In genomic region chr6:139375239-139376053, GRCh38 we compare ENCODE assay signal across 8 cellular contexts. TPM values are rescaled to one million over a fixed set of nuclear protein-coding genes. Genes with fewer than 3 reads are reported as not detected.
A peak's percentile ranks its signal among the peaks of the same experiment; 100 is the strongest.
DNase-seq lines count a peak whose midpoint lies in the region; ATAC-seq and TF ChIP-seq lines count a peak whose summit lies in the region.

No MANE protein-coding gene starts in this region.

- H3K27ac Mint-ChIP-seq in activated CD4-positive, alpha-beta T cell treated with anti-CD3 and anti-CD28 coated beads, Interleukin-2, amount 10 ng/mL, durations not matched to agents 7 days and 5 days = peak overlapping the region; percentile 99
- peak overlapping the region; percentile 100 for H3K27ac Mint-ChIP-seq in dendritic cell treated with granulocyte-macrophage colony-stimulating factor and Interleukin-4, amounts not matched to agents 40 ng/mL and 50 ng/mL, for 4 days

- H3K4me2 ChIP-seq in BLaER1 = peak overlapping the region; percentile 88

- peak overlapping the region; percentile 92 for H3K9ac ChIP-seq in BLaER1
- peak overlapping the region; percentile 81 to 95 for H3K9ac ChIP-seq in liver (ENCODE audit: low read depth in 1 of 2, low read length in 2 of 2)

- H3K36me3 ChIP-seq in BLaER1 = peaks cover 7% of the 10 kb centered on the region; the same call in 1 of the 2 replicates
- H3K36me3 ChIP-seq in liver (ENCODE audit: control insufficient read depth in 4 of 4, insufficient read depth in 3 of 4, low read depth in 1 of 4, low read length in 3 of 4) = peaks cover 0 to 6% (median 0%) of the 10 kb centered on the region in 4 donors

- no peak for TF ChIP-seq CTCF in liver (IDR thresholded peaks at IDR 0.05; ENCODE audit: low read depth, low read length, missing input control)

- CTCF ChIA-PET in activated CD4-positive, alpha-beta T cell treated with anti-CD3 and anti-CD28 coated beads, Interleukin-2, amount 10 ng/mL, durations not matched to agents 7 days and 5 days (lab: Charles Lee) = interaction anchor here (0.5 to 3.5 kb wide), 11 partner anchors 11 to 1781 kb away, joined by 3 to 26 read pairs (median 4); partner anchors contain the start of gene TXLNB

- H3K4me3 Mint-ChIP-seq in activated CD4-positive, alpha-beta T cell treated with anti-CD3 and anti-CD28 coated beads, Interleukin-2, amount 10 ng/mL, durations not matched to agents 7 days and 5 days = peak overlapping the region; percentile 93
- peak overlapping the region; percentile 99 for H3K4me3 Mint-ChIP-seq in dendritic cell treated with granulocyte-macrophage colony-stimulating factor and Interleukin-4, amounts not matched to agents 40 ng/mL and 50 ng/mL, for 4 days

- H3K4me3 ChIP-seq in BLaER1 (peak overlapping the region; percentile 82), liver (ENCODE audit: low read depth in 1 of 3, low read length in 3 of 3) (peak overlapping the region; percentile 65 to 98 (median 70))

- TF ChIP-seq RAD21 in liver (IDR thresholded peaks at IDR 0.05) = peak; percentile 66 to 79

- H3K4me1 ChIP-seq in BLaER1 = peaks cover 29% of the 10 kb centered on the region
- H3K4me1 ChIP-seq in liver (ENCODE audit: control insufficient read depth in 4 of 4, insufficient read depth in 4 of 4, low read length in 3 of 4) = peaks cover 3 to 26% (median 20%) of the 10 kb centered on the region in 4 donors

- ATAC-seq in GM19328 (IDR thresholded peaks at IDR 0.05; ENCODE audit: unreplicated experiment) = peak; percentile 45
- ATAC-seq in HG03469 (IDR thresholded peaks at IDR 0.05; ENCODE audit: unreplicated experiment) = peak; percentile 40

- H3K9me3 Mint-ChIP-seq in activated CD4-positive, alpha-beta T cell treated with anti-CD3 and anti-CD28 coated beads, Interleukin-2, amount 10 ng/mL, durations not matched to agents 7 days and 5 days = no peaks in the 10 kb centered on the region
- no peaks in the 10 kb centered on the region for H3K9me3 Mint-ChIP-seq in dendritic cell treated with granulocyte-macrophage colony-stimulating factor and Interleukin-4, amounts not matched to agents 40 ng/mL and 50 ng/mL, for 4 days

- POLR2A ChIA-PET in activated CD4-positive, alpha-beta T cell treated with anti-CD3 and anti-CD28 coated beads, Interleukin-2, amount 10 ng/mL, durations not matched to agents 7 days and 5 days (lab: Charles Lee) = interaction anchor here (1.2 to 1.5 kb wide), 3 partner anchors 58 to 239 kb away, joined by 3 to 6 read pairs (median 6); no protein-coding TSS in a partner anchor

- peak; percentile 93 for DNase-seq in NCI-H526 treated with DMSO at 0.1 percent for 48 hours (lab: John Stamatoyannopoulos, UW)
- peak; percentile 89 for DNase-seq in activated CD4-positive, alpha-beta T cell treated with anti-CD3 and anti-CD28 coated beads, Interleukin-2, amount 10 ng/mL, durations not matched to agents 7 days and 5 days
- DNase-seq in stimulated activated CD4-positive, alpha-beta T cell treated with anti-CD3 and anti-CD28 coated beads, Interleukin-4, amount 100 ng/mL, for 1 hour = peak; percentile 84

- H3K27ac ChIP-seq in BLaER1 (peak overlapping the region; percentile 98), liver (ENCODE audit: low read depth in 1 of 2, low read length in 2 of 2) (peak overlapping the region; percentile 99 to 100)

- H3K9me3 ChIP-seq in BLaER1 = no peaks in the 10 kb centered on the region
- H3K9me3 ChIP-seq in liver (ENCODE audit: control insufficient read depth in 4 of 4, low read length in 3 of 4) = no peaks in the 10 kb centered on the region

- H4K20me1 ChIP-seq in BLaER1 = peaks cover 34% of the 10 kb centered on the region

- H3K27me3 ChIP-seq in BLaER1 (no peaks in the 10 kb centered on the region), liver (ENCODE audit: control insufficient read depth in 4 of 4, insufficient read depth in 4 of 4, low read length in 3 of 4) (no peaks in the 10 kb centered on the region)

- H3K27me3 Mint-ChIP-seq in activated CD4-positive, alpha-beta T cell treated with anti-CD3 and anti-CD28 coated beads, Interleukin-2, amount 10 ng/mL, durations not matched to agents 7 days and 5 days = no peaks in the 10 kb centered on the region
- H3K27me3 Mint-ChIP-seq in dendritic cell treated with granulocyte-macrophage colony-stimulating factor and Interleukin-4, amounts not matched to agents 40 ng/mL and 50 ng/mL, for 4 days = no peaks in the 10 kb centered on the region

- under 1% methylated on average over 45 of the region's 45 CpGs for WGBS in liver

- intact Hi-C loops in dendritic cell treated with granulocyte-macrophage colony-stimulating factor and Interleukin-4, amounts not matched to agents 40 ng/mL and 50 ng/mL, for 4 days (cut with micrococcal nuclease) = loop anchor here (1.0 to 10.0 kb wide), 5 partner anchors 73 to 545 kb away; no protein-coding TSS in a partner anchor

- H3K4me1 Mint-ChIP-seq in activated CD4-positive, alpha-beta T cell treated with anti-CD3 and anti-CD28 coated beads, Interleukin-2, amount 10 ng/mL, durations not matched to agents 7 days and 5 days = peaks cover 37% of the 10 kb centered on the region
- H3K4me1 Mint-ChIP-seq in dendritic cell treated with granulocyte-macrophage colony-stimulating factor and Interleukin-4, amounts not matched to agents 40 ng/mL and 50 ng/mL, for 4 days (ENCODE audit: low read depth) = peaks cover 40% of the 10 kb centered on the region

- peaks cover 35% of the 10 kb centered on the region for H3K36me3 Mint-ChIP-seq in activated CD4-positive, alpha-beta T cell treated with anti-CD3 and anti-CD28 coated beads, Interleukin-2, amount 10 ng/mL, durations not matched to agents 7 days and 5 days (ENCODE audit: low read depth)
- peaks cover 54% of the 10 kb centered on the region for H3K36me3 Mint-ChIP-seq in dendritic cell treated with granulocyte-macrophage colony-stimulating factor and Interleukin-4, amounts not matched to agents 40 ng/mL and 50 ng/mL, for 4 days (ENCODE audit: low read depth)

TF ChIP-seq in liver, 16 proteins besides CTCF, POLR2A, EP300 and RAD21 (continues in another document):
- TF ChIP-seq ATF3 (IDR thresholded peaks at IDR 0.05) (no peak), FOXA1 (IDR thresholded peaks at IDR 0.05) (peak; percentile 81), HNF4A (conservative IDR thresholded peaks at IDR 0.05) (peak; percentile 75), FOXA2 (IDR thresholded peaks at IDR 0.05) (peak; percentile 88), NR2F2 (IDR thresholded peaks at IDR 0.05) (peak; percentile 45), RXRA (IDR thresholded peaks at IDR 0.05) (peak; percentile 78 to 86), JUND (IDR thresholded peaks at IDR 0.05) (peak; percentile 68 to 84), MAX (IDR thresholded peaks at IDR 0.05) (peak; percentile 66), ZBTB33 (IDR thresholded peaks at IDR 0.05) (peak; percentile 69), EGR1 (IDR thresholded peaks at IDR 0.05; ENCODE audit: low read depth in 2 of 2) (peak in 1 of 2 donors; percentile 58), SP1 (IDR thresholded peaks at IDR 0.05) (peak; percentile 92), GABPA (IDR thresholded peaks at IDR 0.05 in 1 of 2, conservative IDR thresholded peaks at IDR 0.05 in 1 of 2) (no peak), HNF4G (IDR thresholded peaks at IDR 0.05) (peak; percentile 35)

RNA-seq across cellular contexts. Expression of gene CITED2, which starts 1.0 kb away (rescaled TPM):
- total RNA-seq in activated CD4-positive, alpha-beta T cell treated with anti-CD3 and anti-CD28 coated beads, Interleukin-2, amount 10 ng/mL, durations not matched to agents 7 days and 5 days = 10 to 100 TPM; 65.0 to 76.7 TPM
- 10 to 100 TPM in 1 of 2 donors, 1 to 10 TPM in 1; 9.9 to 57.1 TPM for total RNA-seq in liver
- 10 to 100 TPM; 14.5 to 30.5 TPM for polyA plus RNA-seq in liver

Comparison
In these comparisons a context has a peak if more than half of its experiments do, and no peak if none do; other contexts are left out.
1. Peak in every context shown above with its lines: DNase-seq, ATAC-seq, H3K4me3 ChIP-seq and H3K27ac ChIP-seq.